Comparison of ENCODE assay signal across 25 cellular contexts in the genomic region with DNA sequence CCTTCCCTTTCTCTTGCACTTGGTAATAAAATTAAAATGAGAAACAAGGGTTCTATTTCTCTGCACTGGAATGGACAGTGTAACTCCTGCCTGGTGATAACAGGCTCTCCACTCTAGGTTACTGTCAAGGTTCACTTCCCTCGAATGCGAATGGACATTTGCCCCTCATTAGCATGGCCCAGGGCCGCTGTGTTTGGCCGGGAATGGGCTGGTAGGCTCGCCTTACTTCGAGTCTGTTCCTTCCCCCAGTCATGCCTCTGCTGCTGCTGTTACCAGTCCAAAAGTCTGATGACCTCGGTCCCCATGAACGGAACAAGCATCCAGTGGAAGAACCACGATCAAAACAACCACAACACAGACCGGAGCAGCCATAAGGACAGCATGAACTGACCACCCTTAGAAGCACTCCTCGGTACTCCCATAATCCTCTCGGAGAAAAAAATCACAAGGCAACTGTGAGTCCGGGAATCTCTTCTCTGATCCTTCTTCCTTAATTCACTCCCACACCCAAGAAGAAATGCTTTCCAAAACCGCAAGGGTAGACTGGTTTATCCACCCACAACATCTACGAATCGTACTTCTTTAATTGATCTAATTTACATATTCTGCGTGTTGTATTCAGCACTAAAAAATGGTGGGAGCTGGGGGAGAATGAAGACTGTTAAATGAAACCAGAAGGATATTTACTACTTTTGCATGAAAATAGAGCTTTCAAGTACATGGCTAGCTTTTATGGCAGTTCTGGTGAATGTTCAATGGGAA.
DNase-seq lines count a peak whose midpoint lies in the region; FAIRE-seq and TF ChIP-seq lines count a peak whose summit lies in the region.
"Had no signal": no experiment of that assay in that cellular context is flagged by ENCODE, and none has a peak within 500 bp of the region (broad histone marks: within the 10 kb centered on the region; RNA-seq: fewer than 3 reads in every experiment).

No MANE protein-coding gene starts in this region.

- H3K4me3 ChIP-seq in GM23248 (no peak overlapping the region), PC-9 (no peak overlapping the region), H1 (ENCODE audit: extremely low read depth in 1 of 4, insufficient read depth in 2 of 4, low read depth in 3 of 4, low read length in 4 of 4) (no peak overlapping the region), skeletal muscle satellite cell (ENCODE audit: low read length) (peak overlapping the region; percentile 1)
- H3K4me3 ChIP-seq: lower lobe of right lung, psoas muscle, skin epidermis, uterus had no signal

- H3K4me1 ChIP-seq in GM23248 (ENCODE audit: insufficient read depth) = peaks cover 29% of the 10 kb centered on the region
- no peaks in the 10 kb centered on the region for H3K4me1 ChIP-seq in PC-9 (replicated peaks; ENCODE audit: insufficient read depth)
- H3K4me1 ChIP-seq in H1 (replicated peaks in 1 of 4; ENCODE audit: control insufficient read depth in 3 of 4, insufficient read depth in 4 of 4, low read length in 3 of 4) = no peaks in the 10 kb centered on the region
- peaks cover 35% of the 10 kb centered on the region for H3K4me1 ChIP-seq in skeletal muscle satellite cell (ENCODE audit: control insufficient read depth, insufficient read depth, low read length)
- H3K4me1 ChIP-seq: lower lobe of right lung, psoas muscle, uterus had no signal

- no peaks in the 10 kb centered on the region for H3K79me1 ChIP-seq in H1 (ENCODE audit: low read depth, low read length)

- TF ChIP-seq EP300 in H1 (IDR thresholded peaks at IDR 0.05; ENCODE audit: borderline replicate concordance in 1 of 2, low read depth in 2 of 2, low read length in 2 of 2) = no peak

- no peak overlapping the region for H2BK20ac ChIP-seq in H1 (ENCODE audit: low read length)

- H3K27me3 ChIP-seq in GM23248 (replicated peaks; ENCODE audit: insufficient read depth) (no peaks in the 10 kb centered on the region), PC-9 (ENCODE audit: insufficient read depth, low read depth) (no peaks in the 10 kb centered on the region), H1 (replicated peaks in 1 of 4; ENCODE audit: control insufficient read depth in 3 of 4, extremely low read depth in 1 of 4, insufficient read depth in 3 of 4, low read length in 3 of 4) (no peaks in the 10 kb centered on the region), skeletal muscle satellite cell (ENCODE audit: control insufficient read depth, insufficient read depth, low read length) (no peaks in the 10 kb centered on the region)
- H3K27me3 ChIP-seq: uterus had no signal

- H2AFZ ChIP-seq in GM23248 (peak overlapping the region; percentile 55; the same call in 1 of the 2 replicates), PC-9 (no peak overlapping the region), H1 (ENCODE audit: low read length) (0 out of 2 replicates have a peak overlapping the region, but pooled peaks have one; percentile 6)

- no peak overlapping the region for H3K4ac ChIP-seq in H1 (replicated peaks; ENCODE audit: insufficient read length, low read depth, low read length)

- no peak overlapping the region for H2BK12ac ChIP-seq in H1 (ENCODE audit: low read depth, low read length)

- H3K18ac ChIP-seq in H1 (ENCODE audit: extremely low read depth, low read length) = no peak overlapping the region

- no peak overlapping the region for H2AK5ac ChIP-seq in H1 (ENCODE audit: low read depth, low read length)

- no peak overlapping the region for H4K5ac ChIP-seq in H1 (ENCODE audit: insufficient read length, low read depth, low read length)

- H3K36me3 ChIP-seq in GM23248 (ENCODE audit: low read depth) (no peaks in the 10 kb centered on the region), PC-9 (ENCODE audit: low read depth) (no peaks in the 10 kb centered on the region), H1 (ENCODE audit: control insufficient read depth in 2 of 4, insufficient read depth in 4 of 4, low read length in 3 of 4) (no peaks in the 10 kb centered on the region), skeletal muscle satellite cell (ENCODE audit: insufficient read depth, low read length) (no peaks in the 10 kb centered on the region)
- H3K36me3 ChIP-seq: lower lobe of right lung, uterus had no signal

- intact Hi-C loops in PC-9 (cut with micrococcal nuclease; ENCODE audit: unreplicated experiment) = no loop called here

- H3K9me3 ChIP-seq in GM23248 (ENCODE audit: low read depth) (no peaks in the 10 kb centered on the region), PC-9 (ENCODE audit: insufficient read depth, low read depth) (no peaks in the 10 kb centered on the region), H1 (ENCODE audit: insufficient read depth in 2 of 2, low read depth in 1 of 2, low read length in 1 of 2) (no peaks in the 10 kb centered on the region), skeletal muscle satellite cell (replicated peaks; ENCODE audit: low read length) (no peaks in the 10 kb centered on the region)
- H3K9me3 ChIP-seq: lower lobe of right lung, psoas muscle, uterus had no signal

- H3K9ac ChIP-seq in GM23248 (no peak overlapping the region), H1 (replicated peaks in 1 of 4; ENCODE audit: extremely low read depth in 1 of 4, low read depth in 3 of 4, low read length in 3 of 4) (no peak overlapping the region), skeletal muscle satellite cell (ENCODE audit: low read depth, low read length) (peak overlapping the region; percentile 76)

- H4K8ac ChIP-seq in H1 (ENCODE audit: extremely low read depth, insufficient read depth, low read length) = no peak overlapping the region

- no peak overlapping the region for H3K23ac ChIP-seq in H1 (ENCODE audit: insufficient read length)

- peak overlapping the region; percentile 18 for H3K4me2 ChIP-seq in GM23248 (ENCODE audit: unreplicated experiment)
- peak overlapping the region; percentile 34; the same call in 1 of the 2 replicates for H3K4me2 ChIP-seq in PC-9
- H3K4me2 ChIP-seq in H1 (ENCODE audit: insufficient read depth in 1 of 2, low read depth in 2 of 2, low read length in 2 of 2) = no peak overlapping the region
- H3K4me2 ChIP-seq in skeletal muscle satellite cell (ENCODE audit: low read length) = peak overlapping the region; percentile 15

- FAIRE-seq in H1 (lab: Jason Lieb, UNC) = no peak
- FAIRE-seq: frontal cortex, GM18507, islet of Langerhans had no signal

- H3K9me2 ChIP-seq in GM23248 (ENCODE audit: insufficient read depth) = no peaks in the 10 kb centered on the region
- no peaks in the 10 kb centered on the region for H3K9me2 ChIP-seq in PC-9 (ENCODE audit: insufficient read depth)

- no peak overlapping the region for H3K14ac ChIP-seq in H1 (ENCODE audit: insufficient read length)

- DNase-seq in GM23248 = peak; percentile 15
- DNase-seq in PC-9 = peak in 1 of 2 experiments; percentile 40
- DNase-seq in H1 (ENCODE audit: low read depth in 1 of 2, low spot score in 2 of 2) = no peak
- no peak for DNase-seq in globus pallidus (ENCODE audit: low spot score)
- no peak for DNase-seq in GDM1 (lab: John Stamatoyannopoulos, UW)
- DNase-seq in activated gamma-delta T cell (lab: John Stamatoyannopoulos, UW) = no peak
- DNase-seq: activated CD8-positive, alpha-beta T cell treated with anti-CD3 and anti-CD28 coated beads, Interleukin-2, amount 10 ng/mL, durations not matched to agents 7 days and 5 days; caudate nucleus; CD4-positive, CD25-positive, alpha-beta regulatory T cell; H9; Kasumi-1; lower lobe of right lung; NCI-H1048; NCI-H187 treated with DMSO at 0.1 percent for 48 hours; NK-92 treated with Interleukin-12 subunit alpha and Interleukin-12 subunit beta, amount 100 ng/mL, for 24 hours; psoas muscle; RPMI8226; stimulated activated CD4-positive, alpha-beta T cell treated with anti-CD3 and anti-CD28 coated beads, Interleukin-1b, Interleukin-23, amount 100 ng/mL, for 48 hours; T1000; uterus had no signal

- no peak overlapping the region for H3K56ac ChIP-seq in H1 (replicated peaks; ENCODE audit: insufficient read length, low read depth, low read length)

- no peak overlapping the region for H4K91ac ChIP-seq in H1 (replicated peaks; ENCODE audit: insufficient read length, low read length)

- no peak overlapping the region for H2BK120ac ChIP-seq in H1 (replicated peaks; ENCODE audit: low read depth, low read length)

- POLR2A ChIA-PET in PC-9 (lab: Charles Lee; ENCODE audit: unreplicated experiment) (no interaction called here), H1 (lab: Charles Lee; ENCODE audit: partially characterized antibody) (no interaction called here)

- no peaks in the 10 kb centered on the region for H4K20me1 ChIP-seq in GM23248 (ENCODE audit: insufficient read depth)
- H4K20me1 ChIP-seq in PC-9 (ENCODE audit: insufficient read depth) = no peaks in the 10 kb centered on the region
- H4K20me1 ChIP-seq in H1 (replicated peaks in 1 of 2; ENCODE audit: control insufficient read depth in 1 of 2, insufficient read depth in 2 of 2, low read length in 2 of 2) = no peaks in the 10 kb centered on the region

- H3K23me2 ChIP-seq in H1 (ENCODE audit: low read depth, low read length) = no peaks in the 10 kb centered on the region

- no peak for TF ChIP-seq POLR2A in H1 (IDR thresholded peaks at IDR 0.05; ENCODE audit: control extremely low read depth in 1 of 2, low read depth in 2 of 2, low read length in 2 of 2)

- no peak for TF ChIP-seq RAD21 in H1 (IDR thresholded peaks at IDR 0.05 in 1 of 2, conservative IDR thresholded peaks at IDR 0.05 in 1 of 2; ENCODE audit: low read depth in 2 of 2, low read length in 2 of 2)

- H2BK15ac ChIP-seq in H1 (ENCODE audit: low read length) = no peak overlapping the region

- no peak overlapping the region for H2BK5ac ChIP-seq in H1 (ENCODE audit: low read depth, low read length)

- no peaks in the 10 kb centered on the region for H3K79me2 ChIP-seq in GM23248 (ENCODE audit: insufficient read depth)
- no peaks in the 10 kb centered on the region for H3K79me2 ChIP-seq in PC-9 (ENCODE audit: low read depth)
- H3K79me2 ChIP-seq in H1 (ENCODE audit: control insufficient read depth in 1 of 2, insufficient read depth in 2 of 2, low read length in 2 of 2) = no peaks in the 10 kb centered on the region

- H3K27ac ChIP-seq in GM23248 (peak overlapping the region; percentile 1; the same call in 1 of the 2 replicates), PC-9 (no peak overlapping the region), H1 (ENCODE audit: low read depth, low read length) (no peak overlapping the region)
- H3K27ac ChIP-seq: lower lobe of right lung, psoas muscle had no signal

- CTCF ChIA-PET in PC-9 (lab: Charles Lee) = no interaction called here
- CTCF ChIA-PET in H1 (lab: Charles Lee; ENCODE audit: partially characterized antibody) = interaction anchor here (0.8 to 1.0 kb wide), 2 partner anchors 16 to 24 kb away, joined by 3 read pairs; no protein-coding TSS in a partner anchor

- H3F3A ChIP-seq in GM23248 (ENCODE audit: insufficient read depth) = peaks cover 14% of the 10 kb centered on the region
- no peaks in the 10 kb centered on the region for H3F3A ChIP-seq in PC-9 (ENCODE audit: insufficient read depth, low read depth)

- in situ Hi-C loops in GM23248 (cut with MboI) = no loop called here

- TF ChIP-seq CTCF in PC-9 (conservative IDR thresholded peaks at IDR 0.05) (no peak), H1 (IDR thresholded peaks at IDR 0.05; ENCODE audit: control extremely low read depth in 1 of 3, insufficient read depth in 1 of 3, low read depth in 1 of 3, low read length in 3 of 3) (no peak)

- WGBS in GM23248 (ENCODE audit: low coverage in 1 of 2, low lambda C conversion rate in 2 of 2, missing lambda C conversion rate in 2 of 2), 2 experiments = 80 to 84% methylated on average over 17 of the region's 17 CpGs
- WGBS in H1 (ENCODE audit: extremely low coverage in 1 of 2, insufficient coverage in 1 of 2, insufficient read length in 1 of 2, insufficient replicate concordance in 2 of 2, low coverage in 1 of 2, low lambda C conversion rate in 2 of 2, missing lambda C conversion rate in 1 of 2), 2 experiments = 87% methylated on average over 17 of the region's 17 CpGs; no CpG with 5 or more reads in 1 of the 2 experiments

- TSS peak; percentile 52 for BruUV-seq in PC-9 (replicated peaks; lab: Mats Ljungman, UMichigan)

Comparison
In these comparisons a context has a peak if more than half of its experiments do, and no peak if none do; other contexts are left out.
1. H3K4me2 ChIP-seq: peak in GM23248 (single experiment), PC-9 (single experiment) and skeletal muscle satellite cell (single experiment); none in H1 (0 of 2).